26 cellular contexts compared by ENCODE assay signal in genomic region chr12:5624873-5625272, GRCh38.
"Had no signal": no experiment of that assay in that cellular context is flagged by ENCODE, and none has a peak within 500 bp of the region (broad histone marks: within the 10 kb centered on the region; RNA-seq: fewer than 3 reads in every experiment).

No MANE protein-coding gene starts in this region.

- H3K9me3 Mint-ChIP-seq: activated B cell treated with CpG ODN at 0.5 μM for 24 hours; activated CD4-positive, alpha-beta memory T cell treated with anti-CD3 and anti-CD28 coated beads for 36 hours; activated CD4-positive, alpha-beta T cell treated with anti-CD3 and anti-CD28 coated beads, Interleukin-2, amount 10 ng/mL, durations not matched to agents 7 days and 5 days; activated naive CD4-positive, alpha-beta T cell treated with anti-CD3 and anti-CD28 coated beads, Interleukin-2, amount 50 U/mL, for 72 hours; activated naive CD8-positive, alpha-beta T cell treated with anti-CD3 and anti-CD28 coated beads, Interleukin-2, amount 50 U/mL, for 24 hours; activated T-cell treated with anti-CD3 and anti-CD28 coated beads, Interleukin-2, amount 50 U/mL, for 4 hours; T-cell had no signal

- H3K36me3 Mint-ChIP-seq: activated CD4-positive, alpha-beta memory T cell treated with anti-CD3 and anti-CD28 coated beads for 36 hours; activated naive CD4-positive, alpha-beta T cell treated with anti-CD3 and anti-CD28 coated beads, Interleukin-2, amount 50 U/mL, for 72 hours; T-cell had no signal

- H3K27me3 ChIP-seq: ascending aorta, body of pancreas had no signal

- H3K36me3 ChIP-seq: ascending aorta had no signal

- H3K4me2 ChIP-seq: PC-9 had no signal

- ATAC-seq: activated naive CD4-positive, alpha-beta T cell treated with anti-CD3 and anti-CD28 coated beads, Interleukin-2, amount 50 U/mL, for 72 hours; activated naive CD8-positive, alpha-beta T cell treated with anti-CD3 and anti-CD28 coated beads, Interleukin-2, amount 50 U/mL, for 24 hours; activated T-cell treated with anti-CD3 and anti-CD28 coated beads, Interleukin-2, amount 50 U/mL, for 4 hours; body of pancreas; K562; T-cell had no signal

- H3K4me1 ChIP-seq: body of pancreas had no signal

- H3K4me3 ChIP-seq: ascending aorta, body of pancreas, K562, PC-9, SK-N-MC had no signal

- H3K27me3 Mint-ChIP-seq: activated CD4-positive, alpha-beta memory T cell treated with anti-CD3 and anti-CD28 coated beads for 36 hours; activated CD4-positive, alpha-beta T cell treated with anti-CD3 and anti-CD28 coated beads, Interleukin-2, amount 10 ng/mL, durations not matched to agents 7 days and 5 days; activated naive CD8-positive, alpha-beta T cell treated with anti-CD3 and anti-CD28 coated beads, Interleukin-2, amount 50 U/mL, for 24 hours had no signal

- H3K4me1 Mint-ChIP-seq: activated B cell treated with CpG ODN at 0.5 μM for 24 hours; activated CD4-positive, alpha-beta T cell treated with anti-CD3 and anti-CD28 coated beads, Interleukin-2, amount 10 ng/mL, durations not matched to agents 7 days and 5 days; activated naive CD8-positive, alpha-beta T cell treated with anti-CD3 and anti-CD28 coated beads, Interleukin-2, amount 50 U/mL, for 24 hours; T-cell had no signal

- H2AFZ ChIP-seq: PC-9 had no signal

- H3K9me3 ChIP-seq: ascending aorta, body of pancreas had no signal

- H3K27ac ChIP-seq: ascending aorta, body of pancreas, PC-9, SK-N-MC had no signal

- H3K27ac Mint-ChIP-seq: activated B cell treated with CpG ODN at 0.5 μM for 24 hours; activated CD4-positive, alpha-beta memory T cell treated with anti-CD3 and anti-CD28 coated beads for 36 hours; activated CD4-positive, alpha-beta T cell treated with anti-CD3 and anti-CD28 coated beads, Interleukin-2, amount 10 ng/mL, durations not matched to agents 7 days and 5 days; activated naive CD8-positive, alpha-beta T cell treated with anti-CD3 and anti-CD28 coated beads, Interleukin-2, amount 50 U/mL, for 24 hours; T-cell had no signal

- DNase-seq: activated B cell treated with CpG ODN at 0.5 μM for 24 hours; activated CD4-positive, alpha-beta memory T cell treated with anti-CD3 and anti-CD28 coated beads for 36 hours; activated CD4-positive, alpha-beta T cell treated with anti-CD3 and anti-CD28 coated beads for 1 hour; activated CD4-positive, alpha-beta T cell treated with anti-CD3 and anti-CD28 coated beads, Interleukin-2, amount 10 ng/mL, durations not matched to agents 7 days and 5 days; activated CD8-positive, alpha-beta memory T cell treated with anti-CD3 and anti-CD28 coated beads for 24 hours; activated effector memory CD4-positive, alpha-beta T cell treated with anti-CD3 and anti-CD28 coated beads, Interleukin-2, amount 50 U/mL, for 16 hours; activated naive CD4-positive, alpha-beta T cell treated with Interleukin-2 at 50 U/mL for 16 hours; activated naive CD8-positive, alpha-beta T cell treated with anti-CD3 and anti-CD28 coated beads, Interleukin-2, amount 50 U/mL, for 24 hours; activated T-cell treated with anti-CD3 and anti-CD28 coated beads, Interleukin-2, amount 50 U/mL, for 4 hours; amniotic stem cell; body of pancreas; Karpas-422; MM.1S; NCI-H1105; NCI-H1436 treated with DMSO at 0.1 percent for 48 hours; NCI-H187; NCI-H2081; NCI-H510A treated with DMSO at 0.1 percent for 48 hours; PC-9; T-cell; T-helper 2 cell; T1000 had no signal

- H3K4me3 Mint-ChIP-seq: activated B cell treated with CpG ODN at 0.5 μM for 24 hours; activated CD4-positive, alpha-beta memory T cell treated with anti-CD3 and anti-CD28 coated beads for 36 hours; activated CD4-positive, alpha-beta T cell treated with anti-CD3 and anti-CD28 coated beads, Interleukin-2, amount 10 ng/mL, durations not matched to agents 7 days and 5 days; activated naive CD8-positive, alpha-beta T cell treated with anti-CD3 and anti-CD28 coated beads, Interleukin-2, amount 50 U/mL, for 24 hours; activated T-cell treated with anti-CD3 and anti-CD28 coated beads, Interleukin-2, amount 50 U/mL, for 4 hours; T-cell had no signal
